Comparison of ENCODE assay signal across 13 cellular contexts in the genomic region with DNA sequence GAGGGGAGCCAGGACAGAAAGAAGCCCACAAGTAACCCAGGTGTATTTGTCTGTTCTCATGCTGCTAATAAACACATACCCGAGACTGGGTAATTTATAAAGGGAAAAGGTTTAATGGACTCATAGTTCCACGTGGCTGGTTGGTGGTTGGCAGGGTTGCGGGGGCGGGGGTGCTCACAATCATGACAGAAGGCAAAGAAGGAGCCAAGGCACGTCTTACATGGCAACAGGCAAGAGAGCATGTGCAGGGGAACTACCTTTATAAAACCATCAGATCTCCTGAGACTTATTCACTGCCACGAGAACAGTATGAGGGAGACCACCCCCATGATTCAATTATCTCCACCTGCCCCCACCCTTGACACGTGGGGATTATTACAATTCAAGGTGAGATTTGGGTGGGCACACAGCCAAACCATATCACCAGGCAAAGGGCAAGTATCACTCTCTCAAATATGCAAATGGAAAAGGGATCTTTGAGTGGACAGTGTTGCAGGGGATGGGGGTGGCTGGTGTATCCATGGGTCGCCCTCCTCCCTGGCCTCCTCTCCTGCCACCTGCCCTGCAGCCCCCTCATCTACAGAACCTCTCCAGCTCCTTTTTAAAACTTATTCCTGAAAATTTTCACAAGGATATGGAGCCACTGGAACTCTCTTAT. TPM values are rescaled to one million over a fixed set of nuclear protein-coding genes. Genes with fewer than 3 reads are reported as not detected.
DNase-seq lines count a peak whose midpoint lies in the region; ATAC-seq and TF ChIP-seq lines count a peak whose summit lies in the region.
"Not testable (repeated sequence)": the region's sequence is repeated elsewhere in the genome, so short reads cannot be mapped to it uniquely, and the experiment has no call there.
"Had no signal": no experiment of that assay in that cellular context is flagged by ENCODE, and none has a peak within 500 bp of the region (broad histone marks: within the 10 kb centered on the region; RNA-seq: fewer than 3 reads in every experiment).

No MANE protein-coding gene starts in this region.

- not testable (repeated sequence) for H3K27ac ChIP-seq in CD4-positive, CD25-positive, alpha-beta regulatory T cell (ENCODE audit: insufficient read depth, low read length, poor library complexity, severe bottlenecking)
- peak overlapping the region; percentile 98 to 100 (median 98) for H3K27ac ChIP-seq in gastrocnemius medialis

- H3K4me1 Mint-ChIP-seq in CD4-positive, CD25-positive, alpha-beta regulatory T cell = peaks cover 0 to 41% (median 21%) of the 10 kb centered on the region in 4 donors
- H3K4me1 Mint-ChIP-seq in IgD-negative memory B cell = peaks cover 7 to 15% (median 7%) of the 10 kb centered on the region in 3 donors
- H3K4me1 Mint-ChIP-seq in activated T-cell treated with anti-CD3 and anti-CD28 coated beads, Interleukin-2, amount 50 U/mL, for 24 hours (ENCODE audit: low read depth) = peaks cover 17% of the 10 kb centered on the region
- H3K4me1 Mint-ChIP-seq in activated naive CD8-positive, alpha-beta T cell (ENCODE audit: low read depth) = peaks cover 28% of the 10 kb centered on the region
- peaks cover 26 to 41% of the 10 kb centered on the region in 2 donors for H3K4me1 Mint-ChIP-seq in immature natural killer cell

- not testable (repeated sequence) for H3K4me1 ChIP-seq in CD4-positive, CD25-positive, alpha-beta regulatory T cell (ENCODE audit: control insufficient read depth, insufficient read depth, low read length, poor library complexity, severe bottlenecking)
- H3K4me1 ChIP-seq in gastrocnemius medialis = peaks cover 33 to 43% of the 10 kb centered on the region in 2 donors

- not testable (repeated sequence) for H3K9me3 Mint-ChIP-seq in CD4-positive, CD25-positive, alpha-beta regulatory T cell; IgD-negative memory B cell; activated T-cell treated with anti-CD3 and anti-CD28 coated beads, Interleukin-2, amount 50 U/mL, for 24 hours; activated naive CD8-positive, alpha-beta T cell (ENCODE audit: low read depth); immature natural killer cell

- intact Hi-C loops in gastrocnemius medialis (cut with DNase I; ENCODE audit: low total_unique reads) = loop anchor here (5.0 kb wide), 1 partner anchor 38 kb away; no protein-coding TSS in a partner anchor

- H3K4me3 Mint-ChIP-seq in CD4-positive, CD25-positive, alpha-beta regulatory T cell; IgD-negative memory B cell; activated T-cell treated with anti-CD3 and anti-CD28 coated beads, Interleukin-2, amount 50 U/mL, for 24 hours; activated naive CD8-positive, alpha-beta T cell; immature natural killer cell: not testable (repeated sequence)

- H3K4me3 ChIP-seq in CD4-positive, CD25-positive, alpha-beta regulatory T cell (ENCODE audit: low read depth, low read length); gastrocnemius medialis: not testable (repeated sequence)

- TF ChIP-seq POLR2A in gastrocnemius medialis (IDR thresholded peaks at IDR 0.05) = not testable (repeated sequence)

- H3K27me3 ChIP-seq in CD4-positive, CD25-positive, alpha-beta regulatory T cell (ENCODE audit: control insufficient read depth, insufficient read depth, low read length); gastrocnemius medialis: not testable (repeated sequence)

- in situ Hi-C loops in gastrocnemius medialis (cut with MboI; ENCODE audit: low sequenced_read_pairs in 4 of 4) = not testable (repeated sequence)

- not testable (repeated sequence) for ATAC-seq in CD4-positive, CD25-positive, alpha-beta regulatory T cell (ENCODE audit: low read depth in 2 of 2); gastrocnemius medialis
- peak; percentile 38 for ATAC-seq in stimulated activated naive CD8-positive, alpha-beta T cell treated with anti-CD3 and anti-CD28 coated beads, Interleukin-15, Interleukin-2, amounts not matched to agents 100 U/mL and 50 U/mL, for 24 hours

- DNase-seq in CD4-positive, CD25-positive, alpha-beta regulatory T cell; activated T-cell treated with anti-CD3 and anti-CD28 coated beads, Interleukin-2, amount 50 U/mL, for 24 hours; immature natural killer cell; gastrocnemius medialis: not testable (repeated sequence)
- DNase-seq in activated CD4-positive, CD25-positive, alpha-beta regulatory T cell treated with anti-CD3 and anti-CD28 coated beads, Interleukin-2, amount 50 U/mL, for 72 hours = peak; percentile 43
- DNase-seq in stimulated activated naive CD8-positive, alpha-beta T cell treated with anti-CD3 and anti-CD28 coated beads, Interleukin-15, Interleukin-2, amounts not matched to agents 100 U/mL and 50 U/mL, for 24 hours = peak; percentile 73

- not testable (repeated sequence) for TF ChIP-seq CTCF in gastrocnemius medialis (IDR thresholded peaks at IDR 0.05 in 4 of 5, conservative IDR thresholded peaks at IDR 0.05 in 1 of 5)

- H3K36me3 Mint-ChIP-seq in CD4-positive, CD25-positive, alpha-beta regulatory T cell = peaks cover 26% of the 10 kb centered on the region
- H3K36me3 Mint-ChIP-seq in IgD-negative memory B cell; activated naive CD8-positive, alpha-beta T cell: not testable (repeated sequence)
- peaks cover 36% of the 10 kb centered on the region for H3K36me3 Mint-ChIP-seq in activated T-cell treated with anti-CD3 and anti-CD28 coated beads, Interleukin-2, amount 50 U/mL, for 24 hours (ENCODE audit: low read depth)
- peaks cover 0 to 10% (median 0%) of the 10 kb centered on the region in 3 donors for H3K36me3 Mint-ChIP-seq in immature natural killer cell

- not testable (repeated sequence) for H3K27me3 Mint-ChIP-seq in CD4-positive, CD25-positive, alpha-beta regulatory T cell; IgD-negative memory B cell; activated T-cell treated with anti-CD3 and anti-CD28 coated beads, Interleukin-2, amount 50 U/mL, for 24 hours; activated naive CD8-positive, alpha-beta T cell; immature natural killer cell (ENCODE audit: low read depth in 3 of 3)

- H3K36me3 ChIP-seq in CD4-positive, CD25-positive, alpha-beta regulatory T cell (ENCODE audit: control insufficient read depth, insufficient read depth, low read length) = not testable (repeated sequence)
- H3K36me3 ChIP-seq in gastrocnemius medialis = peaks cover 0 to 18% of the 10 kb centered on the region in 2 donors

- peak overlapping the region; percentile 74 to 83 (median 83) for H3K27ac Mint-ChIP-seq in CD4-positive, CD25-positive, alpha-beta regulatory T cell
- H3K27ac Mint-ChIP-seq in IgD-negative memory B cell (peak overlapping the region in 2 of 3 donors; percentile 59 to 64), immature natural killer cell (peak overlapping the region in 5 of 6 donors; percentile 51 to 86 (median 76))
- peak overlapping the region; percentile 19 for H3K27ac Mint-ChIP-seq in activated T-cell treated with anti-CD3 and anti-CD28 coated beads, Interleukin-2, amount 50 U/mL, for 24 hours
- peak overlapping the region; percentile 76 for H3K27ac Mint-ChIP-seq in activated naive CD8-positive, alpha-beta T cell

- not testable (repeated sequence) for H3K9me3 ChIP-seq in CD4-positive, CD25-positive, alpha-beta regulatory T cell (ENCODE audit: control insufficient read depth in 2 of 2, low read length in 2 of 2); gastrocnemius medialis

RNA-seq across cellular contexts. Expression of gene PVRIG, which starts 15.0 kb away (rescaled TPM):
- total RNA-seq in CD4-positive, CD25-positive, alpha-beta regulatory T cell = 46.3 TPM
- polyA plus RNA-seq in CD4-positive, CD25-positive, alpha-beta regulatory T cell = 100 to 1,000 TPM in 2 of 4 donors, 10 to 100 TPM in 2; 89.0 to 126 (median 97.6) TPM
- polyA plus RNA-seq in IgD-negative memory B cell (94.5 TPM), immature natural killer cell (100 to 1,000 TPM; 151 to 240 (median 209) TPM)
- total RNA-seq in gastrocnemius medialis = not detected
- total RNA-seq: GM23338, HT1080, IMR-90, LHCN-M2 had no signal
- polyA plus RNA-seq: BJ, IMR-90 had no signal

RNA-seq across cellular contexts. Expression of gene STAG3, which starts 57.1 kb away (rescaled TPM):
- 6.2 TPM for total RNA-seq in CD4-positive, CD25-positive, alpha-beta regulatory T cell
- 1 to 10 TPM in 1 of 4 donors, under 1 TPM in 3; 0.53 to 4.0 (median 0.77) TPM for polyA plus RNA-seq in CD4-positive, CD25-positive, alpha-beta regulatory T cell
- polyA plus RNA-seq in IgD-negative memory B cell (61.5 TPM), immature natural killer cell (1 to 10 TPM in 1 of 3 donors, under 1 TPM in 2; 0.50 to 2.8 (median 0.72) TPM)
- total RNA-seq in gastrocnemius medialis = 1 to 10 TPM in 1 of 4 donors, under 1 TPM in 1, not detected in 2; 0.13 to 5.5 TPM

RNA-seq across cellular contexts. Expression of gene GPC2, which starts 57.6 kb away (rescaled TPM):
- 7.0 TPM for total RNA-seq in CD4-positive, CD25-positive, alpha-beta regulatory T cell
- under 1 TPM in 3 of 4 donors, not detected in 1; 0.16 to 0.27 (median 0.23) TPM for polyA plus RNA-seq in CD4-positive, CD25-positive, alpha-beta regulatory T cell
- 0.23 TPM for polyA plus RNA-seq in IgD-negative memory B cell
- polyA plus RNA-seq in immature natural killer cell = not detected
- 1 to 10 TPM in 1 of 4 donors, not detected in 3; 4.0 TPM for total RNA-seq in gastrocnemius medialis

Comparison
In these comparisons a context has a peak if more than half of its experiments do, and no peak if none do; other contexts are left out.
1. H3K27ac Mint-ChIP-seq: peak in every context shown above with its lines; median percentile 83 in CD4-positive, CD25-positive, alpha-beta regulatory T cell; 76 in activated naive CD8-positive, alpha-beta T cell; 76 in immature natural killer cell; 62 in IgD-negative memory B cell; 19 in activated T-cell treated with anti-CD3 and anti-CD28 coated beads, Interleukin-2, amount 50 U/mL, for 24 hours.
2. RNA of gene STAG3, which starts 57.1 kb away (polyA plus RNA-seq): 61.5 TPM in IgD-negative memory B cell (single experiment); 0.53 to 4.0 TPM in CD4-positive, CD25-positive, alpha-beta regulatory T cell and 0.50 to 2.8 TPM in immature natural killer cell; every median in the first group is over 10 times any median in the second.